In the genomic region with DNA sequence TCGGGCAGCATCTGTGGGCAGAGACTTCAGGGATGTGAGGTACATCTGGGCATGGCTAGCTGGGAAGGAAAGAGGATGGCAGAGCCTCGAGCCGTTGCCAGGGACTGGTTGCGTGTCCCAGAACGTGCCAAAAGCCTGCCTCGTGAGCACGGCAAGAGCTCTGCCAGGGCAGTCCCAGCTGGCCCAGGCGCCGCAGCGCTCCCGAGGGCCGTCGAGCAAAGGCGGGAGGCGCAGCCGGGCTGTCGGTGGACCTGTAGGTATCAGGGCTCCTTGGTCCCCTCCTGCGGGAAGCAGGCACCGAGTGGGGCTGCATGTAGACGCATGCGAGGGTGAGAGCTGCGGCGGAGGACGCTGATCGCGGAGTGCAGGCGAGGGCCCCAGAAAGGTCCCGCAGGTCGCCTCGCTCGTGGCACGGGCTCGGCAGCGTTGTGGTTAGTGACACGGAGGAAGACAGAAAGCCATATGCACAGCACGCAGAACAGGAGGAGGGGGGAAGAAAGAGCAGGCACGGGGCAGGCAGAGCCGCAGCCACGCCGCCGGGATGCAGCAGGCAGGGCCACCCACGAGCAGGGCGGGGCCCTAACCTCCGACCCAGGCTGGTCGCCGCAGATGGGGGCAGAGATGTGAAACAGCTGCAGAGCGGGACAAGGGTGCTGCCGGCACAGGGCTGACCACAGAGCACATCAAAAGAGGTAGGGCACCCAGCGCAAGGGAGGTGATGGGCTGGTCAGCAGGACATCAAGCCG, we compare ENCODE assay signal across 10 cellular contexts. TPM values are rescaled to one million over a fixed set of nuclear protein-coding genes. Genes with fewer than 3 reads are reported as not detected.
DNase-seq lines count a peak whose midpoint lies in the region; ATAC-seq and TF ChIP-seq lines count a peak whose summit lies in the region.
"Had no signal": no experiment of that assay in that cellular context is flagged by ENCODE, and none has a peak within 500 bp of the region (broad histone marks: within the 10 kb centered on the region; RNA-seq: fewer than 3 reads in every experiment).

No MANE protein-coding gene starts in this region.

- DNase-seq in activated naive CD4-positive, alpha-beta T cell treated with Interleukin-2 at 50 U/mL for 16 hours: peak; percentile 55
- no peak for DNase-seq in activated naive CD4-positive, alpha-beta T cell (lab: John Stamatoyannopoulos, UW)
- DNase-seq in ascending aorta (ENCODE audit: low spot score in 2 of 2) (no peak), NCI-H748 (lab: John Stamatoyannopoulos, UW; ENCODE audit: unreplicated experiment) (no peak), RPMI8226 (no peak)
- DNase-seq: islet precursor cell had no signal

- no peaks in the 10 kb centered on the region for H3K9me3 ChIP-seq in ascending aorta
- no peaks in the 10 kb centered on the region for H3K9me3 ChIP-seq in mucosa of rectum (ENCODE audit: control insufficient read depth in 2 of 2, low read length in 2 of 2)

- no peak for TF ChIP-seq CTCF in ascending aorta (IDR thresholded peaks at IDR 0.05)

- H3K9ac ChIP-seq in mucosa of rectum (ENCODE audit: low read depth in 1 of 2, low read length in 2 of 2): peak overlapping the region in 1 of 2 donors; percentile 56

- no peaks in the 10 kb centered on the region for H3K27me3 ChIP-seq in ascending aorta
- H3K27me3 ChIP-seq in mucosa of rectum (ENCODE audit: control insufficient read depth in 2 of 2, insufficient read depth in 2 of 2, low read length in 2 of 2): peaks cover 0 to 5% of the 10 kb centered on the region in 2 donors

- H3K36me3 ChIP-seq in ascending aorta: no peaks in the 10 kb centered on the region
- no peaks in the 10 kb centered on the region for H3K36me3 ChIP-seq in mucosa of rectum (ENCODE audit: control insufficient read depth in 2 of 2, insufficient read depth in 2 of 2, low read length in 2 of 2)
- no peaks in the 10 kb centered on the region for H3K36me3 ChIP-seq in urinary bladder (ENCODE audit: insufficient read depth)

- peak overlapping the region; percentile 54 to 58 for H3K4me3 ChIP-seq in ascending aorta
- peak overlapping the region; percentile 47 to 57 for H3K4me3 ChIP-seq in mucosa of rectum (ENCODE audit: low read length in 2 of 2)
- H3K4me3 ChIP-seq in urinary bladder (ENCODE audit: low read depth, low read length): peak overlapping the region; percentile 62

- ATAC-seq in HG03442 (IDR thresholded peaks at IDR 0.05; ENCODE audit: unreplicated experiment): no peak

- 35% methylated on average over 50 of the region's 50 CpGs for WGBS in urinary bladder

- H3K4me1 ChIP-seq in ascending aorta (peaks cover 13 to 55% of the 10 kb centered on the region in 2 donors), mucosa of rectum (ENCODE audit: control insufficient read depth in 2 of 2, insufficient read depth in 2 of 2, low read length in 2 of 2) (peaks cover 0 to 13% of the 10 kb centered on the region in 2 donors), urinary bladder (ENCODE audit: insufficient read depth) (no peaks in the 10 kb centered on the region)

- intact Hi-C loops in ascending aorta (cut with DNase I): no loop called here

- H3K27ac ChIP-seq in ascending aorta (peak overlapping the region; percentile 57 to 58), mucosa of rectum (ENCODE audit: low read depth in 2 of 2, low read length in 2 of 2) (peak overlapping the region; percentile 61 to 76), urinary bladder (ENCODE audit: low read depth) (peak overlapping the region; percentile 87)

RNA-seq across cellular contexts. Expression of a gene that starts 18.0 kb away (rescaled TPM):
- 41.9 TPM for total RNA-seq in ascending aorta
- total RNA-seq in urinary bladder: 50.7 TPM
- polyA plus RNA-seq in urinary bladder: 160 TPM

RNA-seq across cellular contexts. Expression of a gene that starts 20.8 kb away (rescaled TPM):
- total RNA-seq in ascending aorta (not detected), urinary bladder (not detected)
- polyA plus RNA-seq in urinary bladder: 0.28 TPM
- polyA plus RNA-seq: CD14-positive monocyte had no signal

RNA-seq across cellular contexts. Expression of a gene that starts 32.1 kb away (rescaled TPM):
- total RNA-seq in ascending aorta (not detected), urinary bladder (32.6 TPM)
- polyA plus RNA-seq in urinary bladder: 4.6 TPM

RNA-seq across cellular contexts. Expression of a gene that starts 36.1 kb away (rescaled TPM):
- total RNA-seq in ascending aorta (not detected), urinary bladder (3.4 TPM)
- polyA plus RNA-seq in urinary bladder: 35.6 TPM
- polyA plus RNA-seq: CD14-positive monocyte had no signal

RNA-seq across cellular contexts. Expression of a gene that starts 48.6 kb away (rescaled TPM):
- total RNA-seq in ascending aorta (10.1 TPM), urinary bladder (61.6 TPM)
- polyA plus RNA-seq in urinary bladder: 39.3 TPM
- polyA plus RNA-seq: CD14-positive monocyte had no signal

Comparison
In these comparisons a context has a peak if more than half of its experiments do, and no peak if none do; other contexts are left out.
1. RNA of a gene that starts 32.1 kb away (total RNA-seq): 32.6 TPM in urinary bladder (single experiment); not detected in ascending aorta (single experiment); every median in the first group is over 10 times any median in the second.
2. Peak in every context shown above with its lines, with median percentiles within 50 percentile points of each other: H3K27ac ChIP-seq and H3K4me3 ChIP-seq.